Comparison of ENCODE assay signal across 10 cellular contexts in the genomic region with DNA sequence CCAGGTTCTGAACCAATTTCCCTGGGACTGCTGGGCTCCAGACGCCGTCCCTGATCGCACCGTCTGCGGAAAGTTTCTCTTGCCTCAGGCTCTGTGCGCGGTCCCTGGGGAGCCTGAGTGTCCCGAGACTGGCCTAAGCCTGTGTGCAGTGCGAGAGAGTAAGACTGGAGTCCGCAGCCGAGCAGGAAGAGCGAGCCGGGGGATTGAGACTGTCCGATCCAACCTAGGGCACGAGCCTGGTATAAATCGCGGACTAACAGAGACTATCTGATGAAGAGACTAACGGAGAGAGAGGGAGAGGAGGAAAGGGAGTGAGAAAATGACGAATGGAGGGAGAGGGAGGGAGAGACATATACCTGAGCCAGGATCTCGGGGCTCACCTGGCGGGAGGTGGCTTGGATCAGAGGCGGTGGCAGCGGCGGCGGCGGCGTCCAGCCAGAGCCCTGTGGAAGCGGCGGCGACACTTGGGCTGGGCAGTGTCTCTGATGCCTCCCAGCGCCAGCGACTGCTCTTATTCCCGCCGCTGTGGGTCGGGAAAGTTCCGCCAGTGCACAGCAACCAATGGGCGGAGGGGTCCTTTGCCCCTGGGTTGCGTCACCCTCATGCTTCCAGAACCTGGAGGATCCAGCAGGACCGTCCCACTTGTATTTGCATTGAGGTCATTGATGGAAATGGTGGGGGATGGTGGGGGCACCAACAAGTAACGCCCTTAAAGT. TPM values are rescaled to one million over a fixed set of nuclear protein-coding genes. Genes with fewer than 3 reads are reported as not detected.
DNase-seq lines count a peak whose midpoint lies in the region; ATAC-seq, FAIRE-seq and TF ChIP-seq lines count a peak whose summit lies in the region.
"Had no signal": no experiment of that assay in that cellular context is flagged by ENCODE, and none has a peak within 500 bp of the region (broad histone marks: within the 10 kb centered on the region; RNA-seq: fewer than 3 reads in every experiment).

TSS of gene CALCA (minus strand) at position 487 of the 716 bp plus-strand sequence. CDS start 1,159 bp downstream, outside the sequence.

- ATAC-seq in GM18873 (IDR thresholded peaks at IDR 0.05; ENCODE audit: low FRiP score, unreplicated experiment), result no peak
- no peak for ATAC-seq in GM21447 (IDR thresholded peaks at IDR 0.05; ENCODE audit: unreplicated experiment)
- ATAC-seq: activated naive CD4-positive, alpha-beta T cell treated with anti-CD3 and anti-CD28 coated beads, Interleukin-2, amount 50 U/mL, for 72 hours; pancreas had no signal

- peak within 1 kb of the TSS; percentile 64 for H3K4me3 Mint-ChIP-seq in mesothelial cell of epicardium

- H3K27me3 ChIP-seq in BLaER1 treated with 17β-estradiol and CSF1 and Interleukin-3, amounts not matched to agents 10 nM and 100 nM, result peaks cover 54 to 69% (median 62%) of the 10 kb centered on the region in 11 experiments

- no peaks in the 10 kb centered on the region for H3K36me3 ChIP-seq in BLaER1 treated with 17β-estradiol and CSF1 and Interleukin-3, amounts not matched to agents 10 nM and 100 nM
- H3K36me3 ChIP-seq: pancreas had no signal

- no peak within 1 kb of the TSS for H3K27ac ChIP-seq in BLaER1 treated with 17β-estradiol and CSF1 and Interleukin-3, amounts not matched to agents 10 nM and 100 nM
- H3K27ac ChIP-seq: pancreas had no signal

- peak within 1 kb of the TSS in 9 of 11 experiments; percentile 30 to 56 (median 42); a peak in 13 of 22 replicates for H3K4me2 ChIP-seq in BLaER1 treated with 17β-estradiol and CSF1 and Interleukin-3, amounts not matched to agents 10 nM and 100 nM

- DNase-seq in EH (ENCODE audit: low read depth) (peak; percentile 6), astrocyte of the hippocampus (ENCODE audit: low read depth, low spot score) (peak; percentile 16), mesothelial cell of epicardium (ENCODE audit: low spot score in 2 of 2, unreplicated experiment in 2 of 2) (no peak), urothelium cell line (ENCODE audit: low spot score) (no peak)
- DNase-seq: NCI-H187 had no signal

- no peak within 1 kb of the TSS for H3K9ac ChIP-seq in BLaER1 treated with 17β-estradiol and CSF1 and Interleukin-3, amounts not matched to agents 10 nM and 100 nM

- peaks cover 0 to 4% (median 0%) of the 10 kb centered on the region in 11 experiments; a peak in 3 of 22 replicates for H4K20me1 ChIP-seq in BLaER1 treated with 17β-estradiol and CSF1 and Interleukin-3, amounts not matched to agents 10 nM and 100 nM

- H3K4me1 ChIP-seq in BLaER1 treated with 17β-estradiol and CSF1 and Interleukin-3, amounts not matched to agents 10 nM and 100 nM, result peaks cover 5 to 28% (median 20%) of the 10 kb centered on the region in 10 experiments; a peak in 16 of 20 replicates

- TF ChIP-seq CTCF in mesothelial cell of epicardium (IDR thresholded peaks at IDR 0.05; ENCODE audit: unreplicated experiment), result no peak

- no peak for FAIRE-seq in urothelium cell line (lab: Jason Lieb, UNC)
- FAIRE-seq: pancreas had no signal

- peaks cover 97% of the 10 kb centered on the region for H3K27me3 Mint-ChIP-seq in mesothelial cell of epicardium (ENCODE audit: low read depth)

- peaks cover 29 to 39% (median 37%) of the 10 kb centered on the region in 11 experiments for H3K9me3 ChIP-seq in BLaER1 treated with 17β-estradiol and CSF1 and Interleukin-3, amounts not matched to agents 10 nM and 100 nM (replicated peaks in 1 of 11)
- H3K9me3 ChIP-seq: pancreas had no signal

- no peaks in the 10 kb centered on the region for H3K36me3 Mint-ChIP-seq in mesothelial cell of epicardium

- no peak within 1 kb of the TSS; a peak in 2 of 20 replicates for H3K4me3 ChIP-seq in BLaER1 treated with 17β-estradiol and CSF1 and Interleukin-3, amounts not matched to agents 10 nM and 100 nM

- no peaks in the 10 kb centered on the region for H3K9me3 Mint-ChIP-seq in mesothelial cell of epicardium
- H3K9me3 Mint-ChIP-seq: activated naive CD4-positive, alpha-beta T cell treated with anti-CD3 and anti-CD28 coated beads, Interleukin-2, amount 50 U/mL, for 72 hours had no signal

- no peak within 1 kb of the TSS for H3K27ac Mint-ChIP-seq in mesothelial cell of epicardium
- H3K27ac Mint-ChIP-seq: activated naive CD4-positive, alpha-beta T cell treated with anti-CD3 and anti-CD28 coated beads, Interleukin-2, amount 50 U/mL, for 72 hours had no signal

- H3K4me1 Mint-ChIP-seq in mesothelial cell of epicardium, result peaks cover 26% of the 10 kb centered on the region

RNA-seq across cellular contexts. Expression of gene CALCA, which starts in this region (rescaled TPM):
- not detected in 3 replicates for total RNA-seq in mesothelial cell of epicardium
- total RNA-seq: activated naive CD4-positive, alpha-beta T cell treated with anti-CD3 and anti-CD28 coated beads, Interleukin-2, amount 50 U/mL, for 72 hours had no signal

Comparison
In these comparisons a context has a peak if more than half of its experiments do, and no peak if none do; other contexts are left out.
1. DNase-seq: peak in EH (single experiment) and astrocyte of the hippocampus (single experiment); none in mesothelial cell of epicardium (0 of 2) and urothelium cell line (single experiment).